1 cellular context compared by ENCODE assay signal in the genomic region with DNA sequence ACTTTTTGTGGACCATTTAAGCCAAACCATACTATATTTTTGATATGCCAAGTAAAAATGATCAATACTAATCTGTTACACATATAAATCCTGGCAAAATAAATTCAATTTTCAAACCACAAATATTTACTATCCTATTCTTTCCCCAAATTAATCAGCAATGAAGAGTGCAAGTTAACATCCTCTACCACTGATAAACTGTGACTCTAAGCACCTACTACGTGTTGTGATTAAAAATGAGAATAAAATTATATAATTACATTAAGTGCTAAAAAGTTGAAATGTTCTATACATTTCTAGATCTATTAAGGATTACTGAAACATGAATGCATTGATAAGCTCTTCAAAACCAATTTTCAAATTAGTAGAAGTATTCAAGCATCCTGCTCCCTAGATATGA.
TF ChIP-seq lines count a peak whose summit lies in the region.

No MANE protein-coding gene starts in this region.

TF ChIP-seq in H1, 55 proteins besides CTCF, POLR2A, EP300 and RAD21:
- no peak for TF ChIP-seq BRCA1 (IDR thresholded peaks at IDR 0.05; ENCODE audit: low read depth, low read length)
- TF ChIP-seq, protein P1, sequence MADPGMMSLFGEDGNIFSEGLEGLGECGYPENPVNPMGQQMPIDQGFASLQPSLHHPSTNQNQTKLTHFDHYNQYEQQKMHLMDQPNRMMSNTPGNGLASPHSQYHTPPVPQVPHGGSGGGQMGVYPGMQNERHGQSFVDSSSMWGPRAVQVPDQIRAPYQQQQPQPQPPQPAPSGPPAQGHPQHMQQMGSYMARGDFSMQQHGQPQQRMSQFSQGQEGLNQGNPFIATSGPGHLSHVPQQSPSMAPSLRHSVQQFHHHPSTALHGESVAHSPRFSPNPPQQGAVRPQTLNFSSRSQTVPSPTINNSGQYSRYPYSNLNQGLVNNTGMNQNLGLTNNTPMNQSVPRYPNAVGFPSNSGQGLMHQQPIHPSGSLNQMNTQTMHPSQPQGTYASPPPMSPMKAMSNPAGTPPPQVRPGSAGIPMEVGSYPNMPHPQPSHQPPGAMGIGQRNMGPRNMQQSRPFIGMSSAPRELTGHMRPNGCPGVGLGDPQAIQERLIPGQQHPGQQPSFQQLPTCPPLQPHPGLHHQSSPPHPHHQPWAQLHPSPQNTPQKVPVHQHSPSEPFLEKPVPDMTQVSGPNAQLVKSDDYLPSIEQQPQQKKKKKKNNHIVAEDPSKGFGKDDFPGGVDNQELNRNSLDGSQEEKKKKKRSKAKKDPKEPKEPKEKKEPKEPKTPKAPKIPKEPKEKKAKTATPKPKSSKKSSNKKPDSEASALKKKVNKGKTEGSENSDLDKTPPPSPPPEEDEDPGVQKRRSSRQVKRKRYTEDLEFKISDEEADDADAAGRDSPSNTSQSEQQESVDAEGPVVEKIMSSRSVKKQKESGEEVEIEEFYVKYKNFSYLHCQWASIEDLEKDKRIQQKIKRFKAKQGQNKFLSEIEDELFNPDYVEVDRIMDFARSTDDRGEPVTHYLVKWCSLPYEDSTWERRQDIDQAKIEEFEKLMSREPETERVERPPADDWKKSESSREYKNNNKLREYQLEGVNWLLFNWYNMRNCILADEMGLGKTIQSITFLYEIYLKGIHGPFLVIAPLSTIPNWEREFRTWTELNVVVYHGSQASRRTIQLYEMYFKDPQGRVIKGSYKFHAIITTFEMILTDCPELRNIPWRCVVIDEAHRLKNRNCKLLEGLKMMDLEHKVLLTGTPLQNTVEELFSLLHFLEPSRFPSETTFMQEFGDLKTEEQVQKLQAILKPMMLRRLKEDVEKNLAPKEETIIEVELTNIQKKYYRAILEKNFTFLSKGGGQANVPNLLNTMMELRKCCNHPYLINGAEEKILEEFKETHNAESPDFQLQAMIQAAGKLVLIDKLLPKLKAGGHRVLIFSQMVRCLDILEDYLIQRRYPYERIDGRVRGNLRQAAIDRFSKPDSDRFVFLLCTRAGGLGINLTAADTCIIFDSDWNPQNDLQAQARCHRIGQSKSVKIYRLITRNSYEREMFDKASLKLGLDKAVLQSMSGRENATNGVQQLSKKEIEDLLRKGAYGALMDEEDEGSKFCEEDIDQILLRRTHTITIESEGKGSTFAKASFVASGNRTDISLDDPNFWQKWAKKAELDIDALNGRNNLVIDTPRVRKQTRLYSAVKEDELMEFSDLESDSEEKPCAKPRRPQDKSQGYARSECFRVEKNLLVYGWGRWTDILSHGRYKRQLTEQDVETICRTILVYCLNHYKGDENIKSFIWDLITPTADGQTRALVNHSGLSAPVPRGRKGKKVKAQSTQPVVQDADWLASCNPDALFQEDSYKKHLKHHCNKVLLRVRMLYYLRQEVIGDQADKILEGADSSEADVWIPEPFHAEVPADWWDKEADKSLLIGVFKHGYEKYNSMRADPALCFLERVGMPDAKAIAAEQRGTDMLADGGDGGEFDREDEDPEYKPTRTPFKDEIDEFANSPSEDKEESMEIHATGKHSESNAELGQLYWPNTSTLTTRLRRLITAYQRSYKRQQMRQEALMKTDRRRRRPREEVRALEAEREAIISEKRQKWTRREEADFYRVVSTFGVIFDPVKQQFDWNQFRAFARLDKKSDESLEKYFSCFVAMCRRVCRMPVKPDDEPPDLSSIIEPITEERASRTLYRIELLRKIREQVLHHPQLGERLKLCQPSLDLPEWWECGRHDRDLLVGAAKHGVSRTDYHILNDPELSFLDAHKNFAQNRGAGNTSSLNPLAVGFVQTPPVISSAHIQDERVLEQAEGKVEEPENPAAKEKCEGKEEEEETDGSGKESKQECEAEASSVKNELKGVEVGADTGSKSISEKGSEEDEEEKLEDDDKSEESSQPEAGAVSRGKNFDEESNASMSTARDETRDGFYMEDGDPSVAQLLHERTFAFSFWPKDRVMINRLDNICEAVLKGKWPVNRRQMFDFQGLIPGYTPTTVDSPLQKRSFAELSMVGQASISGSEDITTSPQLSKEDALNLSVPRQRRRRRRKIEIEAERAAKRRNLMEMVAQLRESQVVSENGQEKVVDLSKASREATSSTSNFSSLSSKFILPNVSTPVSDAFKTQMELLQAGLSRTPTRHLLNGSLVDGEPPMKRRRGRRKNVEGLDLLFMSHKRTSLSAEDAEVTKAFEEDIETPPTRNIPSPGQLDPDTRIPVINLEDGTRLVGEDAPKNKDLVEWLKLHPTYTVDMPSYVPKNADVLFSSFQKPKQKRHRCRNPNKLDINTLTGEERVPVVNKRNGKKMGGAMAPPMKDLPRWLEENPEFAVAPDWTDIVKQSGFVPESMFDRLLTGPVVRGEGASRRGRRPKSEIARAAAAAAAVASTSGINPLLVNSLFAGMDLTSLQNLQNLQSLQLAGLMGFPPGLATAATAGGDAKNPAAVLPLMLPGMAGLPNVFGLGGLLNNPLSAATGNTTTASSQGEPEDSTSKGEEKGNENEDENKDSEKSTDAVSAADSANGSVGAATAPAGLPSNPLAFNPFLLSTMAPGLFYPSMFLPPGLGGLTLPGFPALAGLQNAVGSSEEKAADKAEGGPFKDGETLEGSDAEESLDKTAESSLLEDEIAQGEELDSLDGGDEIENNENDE (IDR thresholded peaks at IDR 0.05; ENCODE audit: insufficient replicate concordance, low read length): no peak
- no peak for TF ChIP-seq KDM5A (IDR thresholded peaks at IDR 0.05; ENCODE audit: low read length)
- TF ChIP-seq CHD2 (IDR thresholded peaks at IDR 0.05; ENCODE audit: low read length): no peak
- no peak for TF ChIP-seq CEBPB (IDR thresholded peaks at IDR 0.05; ENCODE audit: low read depth, low read length)
- no peak for TF ChIP-seq ASH2L (IDR thresholded peaks at IDR 0.05; ENCODE audit: low read length)
- no peak for TF ChIP-seq RBBP5 (IDR thresholded peaks at IDR 0.05; ENCODE audit: borderline replicate concordance, low read depth, low read length)
- TF ChIP-seq HDAC2 (IDR thresholded peaks at IDR 0.05; ENCODE audit: borderline replicate concordance in 1 of 2, low read depth in 2 of 2, low read length in 2 of 2): no peak
- TF ChIP-seq TEAD4 (IDR thresholded peaks at IDR 0.05; ENCODE audit: low read depth, low read length): no peak
- TF ChIP-seq SIX5 (IDR thresholded peaks at IDR 0.05; ENCODE audit: low read depth, low read length): no peak
- no peak for TF ChIP-seq SUZ12 (IDR thresholded peaks at IDR 0.05; ENCODE audit: low read length)
- no peak for TF ChIP-seq BACH1 (IDR thresholded peaks at IDR 0.05; ENCODE audit: low read length)
- TF ChIP-seq, protein P2, sequence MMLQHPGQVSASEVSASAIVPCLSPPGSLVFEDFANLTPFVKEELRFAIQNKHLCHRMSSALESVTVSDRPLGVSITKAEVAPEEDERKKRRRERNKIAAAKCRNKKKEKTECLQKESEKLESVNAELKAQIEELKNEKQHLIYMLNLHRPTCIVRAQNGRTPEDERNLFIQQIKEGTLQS (IDR thresholded peaks at IDR 0.05; ENCODE audit: insufficient read depth, low read depth, low read length): no peak
- TF ChIP-seq FOSL1 (IDR thresholded peaks at IDR 0.05; ENCODE audit: insufficient read depth, low read depth, low read length): no peak
- TF ChIP-seq RNF2 (IDR thresholded peaks at IDR 0.05; ENCODE audit: borderline replicate concordance, low read depth, low read length, missing control alignments, poor library complexity, severe bottlenecking): no peak
- TF ChIP-seq, protein P3, sequence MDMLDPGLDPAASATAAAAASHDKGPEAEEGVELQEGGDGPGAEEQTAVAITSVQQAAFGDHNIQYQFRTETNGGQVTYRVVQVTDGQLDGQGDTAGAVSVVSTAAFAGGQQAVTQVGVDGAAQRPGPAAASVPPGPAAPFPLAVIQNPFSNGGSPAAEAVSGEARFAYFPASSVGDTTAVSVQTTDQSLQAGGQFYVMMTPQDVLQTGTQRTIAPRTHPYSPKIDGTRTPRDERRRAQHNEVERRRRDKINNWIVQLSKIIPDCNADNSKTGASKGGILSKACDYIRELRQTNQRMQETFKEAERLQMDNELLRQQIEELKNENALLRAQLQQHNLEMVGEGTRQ (IDR thresholded peaks at IDR 0.05; ENCODE audit: low read length): no peak
